1 cellular context compared by ENCODE assay signal in the genomic region with DNA sequence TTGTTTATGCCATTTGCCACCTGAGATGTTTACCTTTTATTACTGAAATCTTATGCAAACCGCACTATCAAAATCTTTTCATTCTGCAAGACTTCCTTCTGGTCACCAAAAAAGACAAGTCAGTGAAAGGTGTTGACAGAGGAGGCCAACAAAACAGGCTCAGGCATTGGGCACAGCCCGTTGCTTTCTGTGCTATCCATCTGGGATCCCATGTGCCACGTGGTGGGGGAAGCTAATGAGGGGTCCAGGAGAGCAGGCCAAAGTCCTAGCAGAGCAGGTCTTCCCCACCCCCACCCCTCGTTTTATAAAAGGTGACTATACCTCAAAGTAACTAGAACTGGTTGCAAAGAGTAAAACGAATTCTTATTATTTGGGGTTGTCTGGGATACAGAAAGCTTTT.
TF ChIP-seq lines count a peak whose summit lies in the region.

No MANE protein-coding gene starts in this region.

TF ChIP-seq in SK-N-SH treated with all-trans-retinoic acid at 6 μM for 48 hours, 23 proteins besides CTCF, POLR2A, EP300 and RAD21 (continued from another document):
- TF ChIP-seq PATZ1 (CRISPR knock-in tag; IDR thresholded peaks at IDR 0.05; ENCODE audit: borderline replicate concordance): no peak
- TF ChIP-seq, protein P1, sequence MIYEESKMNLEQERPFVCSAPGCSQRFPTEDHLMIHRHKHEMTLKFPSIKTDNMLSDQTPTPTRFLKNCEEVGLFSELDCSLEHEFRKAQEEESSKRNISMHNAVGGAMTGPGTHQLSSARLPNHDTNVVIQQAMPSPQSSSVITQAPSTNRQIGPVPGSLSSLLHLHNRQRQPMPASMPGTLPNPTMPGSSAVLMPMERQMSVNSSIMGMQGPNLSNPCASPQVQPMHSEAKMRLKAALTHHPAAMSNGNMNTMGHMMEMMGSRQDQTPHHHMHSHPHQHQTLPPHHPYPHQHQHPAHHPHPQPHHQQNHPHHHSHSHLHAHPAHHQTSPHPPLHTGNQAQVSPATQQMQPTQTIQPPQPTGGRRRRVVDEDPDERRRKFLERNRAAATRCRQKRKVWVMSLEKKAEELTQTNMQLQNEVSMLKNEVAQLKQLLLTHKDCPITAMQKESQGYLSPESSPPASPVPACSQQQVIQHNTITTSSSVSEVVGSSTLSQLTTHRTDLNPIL (CRISPR knock-in tag; IDR thresholded peaks at IDR 0.05; ENCODE audit: low read depth): no peak
- TF ChIP-seq, protein P2, sequence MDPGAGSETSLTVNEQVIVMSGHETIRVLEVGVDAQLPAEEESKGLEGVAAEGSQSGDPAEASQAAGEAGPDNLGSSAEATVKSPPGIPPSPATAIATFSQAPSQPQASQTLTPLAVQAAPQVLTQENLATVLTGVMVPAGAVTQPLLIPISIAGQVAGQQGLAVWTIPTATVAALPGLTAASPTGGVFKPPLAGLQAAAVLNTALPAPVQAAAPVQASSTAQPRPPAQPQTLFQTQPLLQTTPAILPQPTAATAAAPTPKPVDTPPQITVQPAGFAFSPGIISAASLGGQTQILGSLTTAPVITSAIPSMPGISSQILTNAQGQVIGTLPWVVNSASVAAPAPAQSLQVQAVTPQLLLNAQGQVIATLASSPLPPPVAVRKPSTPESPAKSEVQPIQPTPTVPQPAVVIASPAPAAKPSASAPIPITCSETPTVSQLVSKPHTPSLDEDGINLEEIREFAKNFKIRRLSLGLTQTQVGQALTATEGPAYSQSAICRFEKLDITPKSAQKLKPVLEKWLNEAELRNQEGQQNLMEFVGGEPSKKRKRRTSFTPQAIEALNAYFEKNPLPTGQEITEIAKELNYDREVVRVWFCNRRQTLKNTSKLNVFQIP (CRISPR knock-in tag; IDR thresholded peaks at IDR 0.05; ENCODE audit: borderline replicate concordance, low read depth): no peak
- no peak for TF ChIP-seq ZC3H10 (CRISPR knock-in tag; IDR thresholded peaks at IDR 0.05)
- TF ChIP-seq ESRRG (CRISPR knock-in tag; IDR thresholded peaks at IDR 0.05): no peak
- TF ChIP-seq ZFP30 (CRISPR knock-in tag; IDR thresholded peaks at IDR 0.05): no peak
- TF ChIP-seq, protein P3, sequence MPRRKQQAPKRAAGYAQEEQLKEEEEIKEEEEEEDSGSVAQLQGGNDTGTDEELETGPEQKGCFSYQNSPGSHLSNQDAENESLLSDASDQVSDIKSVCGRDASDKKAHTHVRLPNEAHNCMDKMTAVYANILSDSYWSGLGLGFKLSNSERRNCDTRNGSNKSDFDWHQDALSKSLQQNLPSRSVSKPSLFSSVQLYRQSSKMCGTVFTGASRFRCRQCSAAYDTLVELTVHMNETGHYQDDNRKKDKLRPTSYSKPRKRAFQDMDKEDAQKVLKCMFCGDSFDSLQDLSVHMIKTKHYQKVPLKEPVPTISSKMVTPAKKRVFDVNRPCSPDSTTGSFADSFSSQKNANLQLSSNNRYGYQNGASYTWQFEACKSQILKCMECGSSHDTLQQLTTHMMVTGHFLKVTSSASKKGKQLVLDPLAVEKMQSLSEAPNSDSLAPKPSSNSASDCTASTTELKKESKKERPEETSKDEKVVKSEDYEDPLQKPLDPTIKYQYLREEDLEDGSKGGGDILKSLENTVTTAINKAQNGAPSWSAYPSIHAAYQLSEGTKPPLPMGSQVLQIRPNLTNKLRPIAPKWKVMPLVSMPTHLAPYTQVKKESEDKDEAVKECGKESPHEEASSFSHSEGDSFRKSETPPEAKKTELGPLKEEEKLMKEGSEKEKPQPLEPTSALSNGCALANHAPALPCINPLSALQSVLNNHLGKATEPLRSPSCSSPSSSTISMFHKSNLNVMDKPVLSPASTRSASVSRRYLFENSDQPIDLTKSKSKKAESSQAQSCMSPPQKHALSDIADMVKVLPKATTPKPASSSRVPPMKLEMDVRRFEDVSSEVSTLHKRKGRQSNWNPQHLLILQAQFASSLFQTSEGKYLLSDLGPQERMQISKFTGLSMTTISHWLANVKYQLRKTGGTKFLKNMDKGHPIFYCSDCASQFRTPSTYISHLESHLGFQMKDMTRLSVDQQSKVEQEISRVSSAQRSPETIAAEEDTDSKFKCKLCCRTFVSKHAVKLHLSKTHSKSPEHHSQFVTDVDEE (CRISPR knock-in tag; IDR thresholded peaks at IDR 0.05): no peak
- TF ChIP-seq ZNF70 (CRISPR knock-in tag; IDR thresholded peaks at IDR 0.05): no peak
- no peak for TF ChIP-seq TCF4 (CRISPR knock-in tag; IDR thresholded peaks at IDR 0.05; ENCODE audit: borderline replicate concordance)
- TF ChIP-seq ARNTL (CRISPR knock-in tag; IDR thresholded peaks at IDR 0.05; ENCODE audit: borderline replicate concordance, low read depth): no peak
TF ChIP-seq in SK-N-SH treated with all-trans-retinoic acid at 6 μM for 48 hours: peak in this region for 0.
